Comparison of ENCODE assay signal across 10 cellular contexts in the genomic region with DNA sequence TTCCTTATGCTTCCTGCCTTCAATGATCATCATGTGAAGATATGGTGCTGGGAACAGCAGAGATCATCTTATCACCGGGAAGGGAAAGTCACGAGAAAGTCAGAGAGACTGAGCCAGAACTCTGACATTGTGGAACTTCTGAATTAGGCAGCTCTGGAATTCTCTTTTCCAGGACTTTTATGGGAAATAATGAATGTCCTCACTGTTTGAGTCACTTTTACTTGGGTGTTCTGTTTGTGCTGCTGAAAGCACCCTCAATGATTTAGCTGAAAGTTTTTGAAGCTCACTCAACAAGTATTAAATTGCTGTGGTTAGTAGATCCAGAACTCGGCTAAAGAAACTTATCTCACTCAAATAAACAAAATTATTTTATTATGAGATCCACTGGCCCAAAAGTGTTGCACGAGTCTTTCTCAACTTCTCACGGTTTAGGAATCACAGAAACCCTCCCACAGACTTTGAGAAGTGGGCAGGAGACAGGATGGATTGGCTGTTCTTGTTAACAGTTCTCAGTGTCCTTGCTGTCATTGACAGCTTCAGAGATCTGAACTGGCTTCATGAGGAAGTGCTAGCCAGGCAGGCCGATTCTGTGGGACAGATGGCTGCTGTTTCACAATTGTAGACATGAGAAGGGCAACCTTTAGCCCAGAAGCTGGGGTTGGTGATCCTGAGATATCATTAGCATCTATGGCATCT. TPM values are rescaled to one million over a fixed set of nuclear protein-coding genes. Genes with fewer than 3 reads are reported as not detected.
A peak's percentile ranks its signal among the peaks of the same experiment; 100 is the strongest.
DNase-seq lines count a peak whose midpoint lies in the region; ATAC-seq and TF ChIP-seq lines count a peak whose summit lies in the region.
"Had no signal": no experiment of that assay in that cellular context is flagged by ENCODE, and none has a peak within 500 bp of the region (broad histone marks: within the 10 kb centered on the region; RNA-seq: fewer than 3 reads in every experiment).

No MANE protein-coding gene starts in this region.

- BruUV-seq in A673 (replicated peaks; lab: Mats Ljungman, UMichigan) = no TSS peak

- H3K4me3 ChIP-seq in A673 (ENCODE audit: low read depth, low read length, poor library complexity, severe bottlenecking) (no peak overlapping the region), choroid plexus epithelial cell (ENCODE audit: low read depth, low read length) (no peak overlapping the region)
- H3K4me3 ChIP-seq: BLaER1 treated with 17β-estradiol and CSF1 and Interleukin-3, amounts not matched to agents 10 nM and 100 nM; dorsolateral prefrontal cortex had no signal

- peaks cover 22% of the 10 kb centered on the region for H3K4me1 ChIP-seq in A673 (ENCODE audit: insufficient read depth, low read length, poor library complexity, severe bottlenecking)

- CTCF ChIA-PET in A673 (lab: Charles Lee) = no interaction called here

- H3K36me3 ChIP-seq in A673 (ENCODE audit: insufficient read depth, low read length, poor library complexity, severe bottlenecking) = no peaks in the 10 kb centered on the region
- H3K36me3 ChIP-seq: BLaER1 treated with 17β-estradiol and CSF1 and Interleukin-3, amounts not matched to agents 10 nM and 100 nM had no signal

- DNase-seq in A673 (ENCODE audit: low spot score) (no peak), NAMALWA (ENCODE audit: low spot score) (peak; percentile 24), choroid plexus epithelial cell (ENCODE audit: low read depth) (peak; percentile 57), middle frontal gyrus (ENCODE audit: extremely low spot score, low spot score) (peak; percentile 4), DMS79 (lab: John Stamatoyannopoulos, UW) (no peak)
- DNase-seq in activated CD4-positive, CD25-positive, alpha-beta regulatory T cell (lab: John Stamatoyannopoulos, UW) = no peak

- intact Hi-C loops in A673 (cut with micrococcal nuclease; ENCODE audit: unreplicated experiment) = no loop called here

- no peak for ATAC-seq in HG02623 (IDR thresholded peaks at IDR 0.05; ENCODE audit: unreplicated experiment)
- no peak for ATAC-seq in GM21381 (IDR thresholded peaks at IDR 0.05; ENCODE audit: unreplicated experiment)

- no peaks in the 10 kb centered on the region for H3K27me3 ChIP-seq in A673 (replicated peaks; ENCODE audit: insufficient read depth, low read depth, low read length, poor library complexity)
- H3K27me3 ChIP-seq: BLaER1 treated with 17β-estradiol and CSF1 and Interleukin-3, amounts not matched to agents 10 nM and 100 nM had no signal

- H3K9me3 ChIP-seq in A673 (ENCODE audit: low read depth, low read length, poor library complexity, severe bottlenecking) = no peaks in the 10 kb centered on the region
- H3K9me3 ChIP-seq: BLaER1 treated with 17β-estradiol and CSF1 and Interleukin-3, amounts not matched to agents 10 nM and 100 nM had no signal

- POLR2A ChIA-PET in A673 (lab: Charles Lee; ENCODE audit: low non-redundant PET) = no interaction called here

- peak overlapping the region; percentile 35 for H3K27ac ChIP-seq in A673 (ENCODE audit: low read depth, low read length, poor library complexity, severe bottlenecking)
- H3K27ac ChIP-seq: BLaER1 treated with 17β-estradiol and CSF1 and Interleukin-3, amounts not matched to agents 10 nM and 100 nM had no signal

- TF ChIP-seq CTCF in A673 (conservative IDR thresholded peaks at IDR 0.05; ENCODE audit: low read depth, low read length) (no peak), choroid plexus epithelial cell (conservative IDR thresholded peaks at IDR 0.05; ENCODE audit: low read depth, low read length) (no peak)

RNA-seq across cellular contexts. Expression of a gene that starts 26.4 kb away (rescaled TPM):
- total RNA-seq in A673 (2021) = 106 and 107 TPM in 2 replicates

RNA-seq across cellular contexts. Expression of a gene that starts 26.6 kb away (rescaled TPM):
- total RNA-seq in A673 (2021) = 366 and 515 TPM in 2 replicates

RNA-seq across cellular contexts. Expression of a gene that starts 31.7 kb away (rescaled TPM):
- total RNA-seq in A673 (2021) = 194 and 210 TPM in 2 replicates

RNA-seq across cellular contexts. Expression of a gene that starts 36.7 kb away (rescaled TPM):
- total RNA-seq in A673 (2021) = not detected in 2 replicates

RNA-seq across cellular contexts. Expression of a gene that starts 46.3 kb away (rescaled TPM):
- total RNA-seq in A673 (2021) = not detected in 2 replicates
- total RNA-seq: dorsolateral prefrontal cortex had no signal

Comparison
In these comparisons a context has a peak if more than half of its experiments do, and no peak if none do; other contexts are left out.
1. DNase-seq: peak in NAMALWA (single experiment), choroid plexus epithelial cell (single experiment) and middle frontal gyrus (single experiment); none in A673 (single experiment), activated CD4-positive, CD25-positive, alpha-beta regulatory T cell (0 of 4) and DMS79 (single experiment).